Comparison of ENCODE assay signal across 15 cellular contexts in genomic region chrY:18073464-18073863, GRCh38. TPM values are rescaled to one million over a fixed set of nuclear protein-coding genes. Genes with fewer than 3 reads are reported as not detected.
"Had no signal": no experiment of that assay in that cellular context is flagged by ENCODE, and none has a peak within 500 bp of the region (broad histone marks: within the 10 kb centered on the region; RNA-seq: fewer than 3 reads in every experiment).

No MANE protein-coding gene starts in this region.

RNA-seq across cellular contexts. Expression of gene CDY2A, which starts 47.9 kb away (rescaled TPM):
- total RNA-seq: subcutaneous adipose tissue, suprapubic skin, temporal lobe, thoracic aorta, thyroid gland, tibial nerve, transverse colon, upper lobe of left lung, upper lobe of right lung, ureter, urinary bladder, uterus, vagina had no signal
- polyA plus RNA-seq: stomach, thymus, urinary bladder had no signal
